In the genomic region with DNA sequence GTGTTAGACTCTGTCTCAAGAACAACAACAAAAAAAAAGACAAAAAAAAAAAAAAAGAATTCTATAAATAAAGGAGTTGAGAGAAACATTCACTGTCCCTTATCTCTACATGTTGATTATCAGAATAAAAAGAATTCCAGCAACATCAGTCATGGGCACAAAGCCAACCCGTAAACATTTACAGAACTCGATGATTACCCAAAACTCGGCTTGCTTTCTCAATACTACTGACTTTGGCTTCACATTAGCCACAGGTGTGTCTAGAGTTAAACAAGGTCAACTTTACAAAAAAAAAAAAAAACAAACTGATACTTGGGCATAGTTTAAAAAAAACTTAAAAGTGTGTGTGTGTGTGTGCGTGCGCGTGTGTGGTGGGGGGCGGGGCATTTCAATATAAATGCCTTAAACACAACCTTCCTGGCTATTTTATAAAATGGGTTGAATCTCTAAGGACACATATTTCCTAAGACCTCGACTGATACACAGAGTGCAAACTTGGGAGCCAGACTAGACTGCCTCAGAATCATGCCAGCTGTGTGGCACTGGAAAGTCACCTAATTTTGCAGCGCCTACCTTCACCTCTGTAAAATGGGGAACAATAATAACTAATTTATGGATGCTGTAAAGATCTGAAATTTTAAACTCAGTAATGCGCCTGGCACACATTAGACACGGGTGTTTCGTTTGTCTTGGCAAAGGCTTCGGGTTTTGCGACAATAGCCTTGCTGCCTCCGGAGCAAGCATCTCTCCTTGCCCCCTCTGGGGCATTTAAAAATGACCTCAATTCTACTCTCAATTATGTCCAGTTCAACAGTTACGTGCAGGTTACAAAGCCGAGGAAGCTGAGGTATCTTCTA, we compare ENCODE assay signal across 8 cellular contexts. TPM values are rescaled to one million over a fixed set of nuclear protein-coding genes. Genes with fewer than 3 reads are reported as not detected.
DNase-seq lines count a peak whose midpoint lies in the region; ATAC-seq lines count a peak whose summit lies in the region.

No MANE protein-coding gene starts in this region.

- ATAC-seq in GM21723 (IDR thresholded peaks at IDR 0.05; ENCODE audit: unreplicated experiment) = peak; percentile 31

- peaks cover 8% of the 10 kb centered on the region for H3K4me1 ChIP-seq in stomach smooth muscle (ENCODE audit: control insufficient read depth, insufficient read depth, low read length)

- H3K27me3 Mint-ChIP-seq in IgD-negative memory B cell = no peaks in the 10 kb centered on the region

- H3K4me3 ChIP-seq in stomach smooth muscle (ENCODE audit: low read length in 2 of 2) = peak overlapping the region; percentile 87 to 90

- H3K4me3 Mint-ChIP-seq in IgD-negative memory B cell = peak overlapping the region; percentile 83 to 93 (median 90)

- H3K4me1 Mint-ChIP-seq in IgD-negative memory B cell = peaks cover 14 to 27% (median 19%) of the 10 kb centered on the region in 3 donors

- H3K36me3 Mint-ChIP-seq in IgD-negative memory B cell = no peaks in the 10 kb centered on the region

- no peaks in the 10 kb centered on the region for H3K9me3 Mint-ChIP-seq in IgD-negative memory B cell

- DNase-seq in NOMO-1 (lab: John Stamatoyannopoulos, UW; ENCODE audit: unreplicated experiment in 2 of 2) = peak; percentile 7 to 51
- no peak for DNase-seq in NOMO-1 treated with dmso at 0.1 percent for 144 hours (lab: John Stamatoyannopoulos, UW; ENCODE audit: unreplicated experiment)
- DNase-seq in amniotic epithelial cell (ENCODE audit: low read depth) = peak; percentile 88
- DNase-seq in iris pigment epithelial cell (ENCODE audit: low read depth) = peak; percentile 83
- no peak for DNase-seq in UCSD-AML1 (lab: John Stamatoyannopoulos, UW; ENCODE audit: unreplicated experiment)

- peak overlapping the region; percentile 72 to 78 for H3K9ac ChIP-seq in stomach smooth muscle (ENCODE audit: low read length in 2 of 2)

- no peaks in the 10 kb centered on the region for H3K27me3 ChIP-seq in stomach smooth muscle (ENCODE audit: control insufficient read depth in 1 of 2, insufficient read depth in 2 of 2, low read length in 2 of 2)

- H3K9me3 ChIP-seq in stomach smooth muscle (ENCODE audit: control insufficient read depth in 2 of 2, low read length in 2 of 2) = no peaks in the 10 kb centered on the region

- peak overlapping the region; percentile 82 for H3K27ac ChIP-seq in stomach smooth muscle (ENCODE audit: low read length)

- peaks cover 3 to 7% of the 10 kb centered on the region in 2 donors for H3K36me3 ChIP-seq in stomach smooth muscle (ENCODE audit: control insufficient read depth in 2 of 2, insufficient read depth in 2 of 2, low read length in 2 of 2)

- peak overlapping the region in 2 of 3 donors; percentile 18 to 46 for H3K27ac Mint-ChIP-seq in IgD-negative memory B cell

RNA-seq across cellular contexts. Expression of a gene that starts 0.9 kb away (rescaled TPM):
- polyA plus RNA-seq in IgD-negative memory B cell = 43.3 TPM

Comparison
In these comparisons a context has a peak if more than half of its experiments do, and no peak if none do; other contexts are left out.
1. DNase-seq: peak in NOMO-1 (2 of 2), amniotic epithelial cell (single experiment) and iris pigment epithelial cell (single experiment); none in NOMO-1 treated with dmso at 0.1 percent for 144 hours (single experiment) and UCSD-AML1 (single experiment).